Comparison of ENCODE assay signal across 11 cellular contexts in genomic region chr6:155493026-155493693, GRCh38. TPM values are rescaled to one million over a fixed set of nuclear protein-coding genes. Genes with fewer than 3 reads are reported as not detected.
DNase-seq lines count a peak whose midpoint lies in the region; ATAC-seq, FAIRE-seq and TF ChIP-seq lines count a peak whose summit lies in the region.
"Had no signal": no experiment of that assay in that cellular context is flagged by ENCODE, and none has a peak within 500 bp of the region (broad histone marks: within the 10 kb centered on the region; RNA-seq: fewer than 3 reads in every experiment).

No MANE protein-coding gene starts in this region.

- H3K4me3 Mint-ChIP-seq in activated T-cell treated with anti-CD3 and anti-CD28 coated beads, Interleukin-2, amount 50 U/mL, for 72 hours, result no peak overlapping the region
- H3K4me3 Mint-ChIP-seq in activated T-cell treated with anti-CD3 and anti-CD28 coated beads, Interleukin-2, amount 50 U/mL, for 24 hours, result no peak overlapping the region
- H3K4me3 Mint-ChIP-seq: neural progenitor cell had no signal

- H3K27me3 ChIP-seq in uterus, result no peaks in the 10 kb centered on the region
- H3K27me3 ChIP-seq: neural progenitor cell had no signal

- H3K36me3 ChIP-seq in uterus, result no peaks in the 10 kb centered on the region
- H3K36me3 ChIP-seq: neural progenitor cell had no signal

- H3K4me3 ChIP-seq in coronary artery (no peak overlapping the region), uterus (no peak overlapping the region)
- H3K4me3 ChIP-seq: neural progenitor cell had no signal

- H3K27me3 Mint-ChIP-seq in activated T-cell treated with anti-CD3 and anti-CD28 coated beads, Interleukin-2, amount 50 U/mL, for 72 hours (ENCODE audit: low read depth), result no peaks in the 10 kb centered on the region
- H3K27me3 Mint-ChIP-seq in activated T-cell treated with anti-CD3 and anti-CD28 coated beads, Interleukin-2, amount 50 U/mL, for 24 hours, result peaks cover 2% of the 10 kb centered on the region

- H3K9me3 Mint-ChIP-seq in activated T-cell treated with anti-CD3 and anti-CD28 coated beads, Interleukin-2, amount 50 U/mL, for 72 hours, result peaks cover 3 to 4% of the 10 kb centered on the region in 2 donors
- peaks cover 7% of the 10 kb centered on the region for H3K9me3 Mint-ChIP-seq in activated T-cell treated with anti-CD3 and anti-CD28 coated beads, Interleukin-2, amount 50 U/mL, for 24 hours

- FAIRE-seq in H54 (lab: Jason Lieb, UNC), result no peak

- intact Hi-C loops in uterus (cut with DNase I; ENCODE audit: low total_unique reads), result no loop called here

- no peak for DNase-seq in activated T-cell treated with anti-CD3 and anti-CD28 coated beads, Interleukin-2, amount 50 U/mL, for 72 hours
- no peak for DNase-seq in activated T-cell treated with anti-CD3 and anti-CD28 coated beads, Interleukin-2, amount 50 U/mL, for 24 hours
- DNase-seq in coronary artery (ENCODE audit: low spot score) (no peak), uterus (no peak), H54 (ENCODE audit: insufficient read length, low spot score) (no peak), NCI-H1694 (lab: John Stamatoyannopoulos, UW) (no peak)
- DNase-seq in activated CD4-positive, alpha-beta T cell treated with anti-CD3 and anti-CD28 coated beads, Interleukin-2, amount 50 U/mL, for 48 hours, result no peak
- DNase-seq: cortex of kidney, NCI-H1048 had no signal

- TF ChIP-seq POLR2A in uterus (IDR thresholded peaks at IDR 0.05) (no peak), H54 (IDR thresholded peaks at IDR 0.05; ENCODE audit: low read depth, low read length) (no peak)

- no peak for TF ChIP-seq CTCF in coronary artery (IDR thresholded peaks at IDR 0.05)
- TF ChIP-seq CTCF in uterus (IDR thresholded peaks at IDR 0.05), result no peak

- peaks cover 0 to 6% of the 10 kb centered on the region in 2 donors for H3K36me3 Mint-ChIP-seq in activated T-cell treated with anti-CD3 and anti-CD28 coated beads, Interleukin-2, amount 50 U/mL, for 72 hours (ENCODE audit: insufficient read depth in 2 of 2)
- no peaks in the 10 kb centered on the region for H3K36me3 Mint-ChIP-seq in activated T-cell treated with anti-CD3 and anti-CD28 coated beads, Interleukin-2, amount 50 U/mL, for 24 hours (ENCODE audit: low read depth)

- no peaks in the 10 kb centered on the region for H3K9me3 ChIP-seq in uterus

- H3K4me1 Mint-ChIP-seq in activated T-cell treated with anti-CD3 and anti-CD28 coated beads, Interleukin-2, amount 50 U/mL, for 72 hours (ENCODE audit: low read depth), result peaks cover 12% of the 10 kb centered on the region
- peaks cover 26% of the 10 kb centered on the region for H3K4me1 Mint-ChIP-seq in activated T-cell treated with anti-CD3 and anti-CD28 coated beads, Interleukin-2, amount 50 U/mL, for 24 hours (ENCODE audit: low read depth)
- H3K4me1 Mint-ChIP-seq: neural progenitor cell had no signal

- H3K4me1 ChIP-seq in uterus, result no peaks in the 10 kb centered on the region
- H3K4me1 ChIP-seq: neural progenitor cell had no signal

- peak overlapping the region; percentile 62 for H3K27ac Mint-ChIP-seq in activated T-cell treated with anti-CD3 and anti-CD28 coated beads, Interleukin-2, amount 50 U/mL, for 72 hours
- no peak overlapping the region for H3K27ac Mint-ChIP-seq in activated T-cell treated with anti-CD3 and anti-CD28 coated beads, Interleukin-2, amount 50 U/mL, for 24 hours
- H3K27ac Mint-ChIP-seq: neural progenitor cell had no signal

- no peak for ATAC-seq in activated T-cell treated with anti-CD3 and anti-CD28 coated beads, Interleukin-2, amount 50 U/mL, for 72 hours (replicated peaks in 1 of 2)
- peak; percentile 15 for ATAC-seq in HG02981 (IDR thresholded peaks at IDR 0.05; ENCODE audit: unreplicated experiment)

- H3K27ac ChIP-seq in coronary artery (peak overlapping the region; percentile 75 to 85), uterus (peak overlapping the region; percentile 35 to 50)
- H3K27ac ChIP-seq: neural progenitor cell had no signal

RNA-seq across cellular contexts. Expression of gene NOX3, which starts 37.5 kb away (rescaled TPM):
- not detected for total RNA-seq in activated T-cell treated with anti-CD3 and anti-CD28 coated beads, Interleukin-2, amount 50 U/mL, for 72 hours
- total RNA-seq in uterus, result not detected
